ENCODE assay signal across 38 cellular contexts in genomic region chr15:68096099-68096498, GRCh38.
"Had no signal": no experiment of that assay in that cellular context is flagged by ENCODE, and none has a peak within 500 bp of the region (broad histone marks: within the 10 kb centered on the region; RNA-seq: fewer than 3 reads in every experiment).

No MANE protein-coding gene starts in this region.

- H2AFZ ChIP-seq: PC-9 had no signal

- H3K4me2 ChIP-seq: PC-9 had no signal

- ATAC-seq: activated CD8-positive, alpha-beta memory T cell treated with anti-CD3 and anti-CD28 coated beads, Interleukin-2, amount 10 ng/mL, durations not matched to agents 7 days and 5 days; activated naive CD4-positive, alpha-beta T cell treated with anti-CD3 and anti-CD28 coated beads, Interleukin-2, amount 50 U/mL, for 72 hours; activated T-cell treated with anti-CD3 and anti-CD28 coated beads, Interleukin-2, amount 50 U/mL, for 72 hours; activated T-helper 17 cell treated with anti-CD3 and anti-CD28 coated beads, Interleukin-2, amount 50 U/mL, for 72 hours; Right ventricle myocardium inferior had no signal

- DNase-seq: activated CD4-positive, alpha-beta memory T cell treated with anti-CD3 and anti-CD28 coated beads, Interleukin-2, amount 10 ng/mL, durations not matched to agents 7 days and 5 days; activated CD4-positive, alpha-beta T cell treated with anti-CD3 and anti-CD28 coated beads for 1 hour; activated CD4-positive, alpha-beta T cell treated with anti-CD3 and anti-CD28 coated beads for 48 hours; activated CD4-positive, CD25-positive, alpha-beta regulatory T cell; activated CD8-positive, alpha-beta memory T cell treated with anti-CD3 and anti-CD28 coated beads for 24 hours; activated CD8-positive, alpha-beta memory T cell treated with anti-CD3 and anti-CD28 coated beads, Interleukin-2, amount 10 ng/mL, durations not matched to agents 7 days and 5 days; activated CD8-positive, alpha-beta memory T cell treated with anti-CD3 and anti-CD28 coated beads, Interleukin-2, amount 50 U/mL, for 48 hours; activated effector memory CD4-positive, alpha-beta T cell treated with anti-CD3 and anti-CD28 coated beads, Interleukin-2, amount 50 U/mL, for 16 hours; activated naive CD4-positive, alpha-beta T cell; activated T-cell treated with anti-CD3 and anti-CD28 coated beads, Interleukin-2, amount 50 U/mL, for 72 hours; amniotic stem cell; Kasumi-1; MG63; NCI-H1048; NCI-H1105 treated with DMSO at 0.1 percent for 48 hours; NCI-H1436; NCI-H1694; NCI-H1930; NCI-H2081 treated with DMSO at 0.1 percent for 48 hours; NCI-H226; NCI-H446 treated with DMSO at 0.1 percent for 48 hours; NCI-H524; NCI-H69; NCI-H82; NK-92 treated with Interleukin-12 subunit alpha and Interleukin-12 subunit beta, amount 100 ng/mL, for 24 hours; PC-9; SIG-M5; SW 1271; T-helper 1 cell; T-helper 2 cell; T-helper 9 cell; WERI-Rb-1 had no signal

- H3K4me3 ChIP-seq: ascending aorta, cardiac muscle cell, MG63, PC-9 had no signal

- H3K27me3 ChIP-seq: ascending aorta, cardiac muscle cell, MG63 had no signal

- H3K27ac ChIP-seq: ascending aorta, cardiac muscle cell, PC-9, RWPE1, WERI-Rb-1 had no signal
